10 cellular contexts compared by ENCODE assay signal in the genomic region with DNA sequence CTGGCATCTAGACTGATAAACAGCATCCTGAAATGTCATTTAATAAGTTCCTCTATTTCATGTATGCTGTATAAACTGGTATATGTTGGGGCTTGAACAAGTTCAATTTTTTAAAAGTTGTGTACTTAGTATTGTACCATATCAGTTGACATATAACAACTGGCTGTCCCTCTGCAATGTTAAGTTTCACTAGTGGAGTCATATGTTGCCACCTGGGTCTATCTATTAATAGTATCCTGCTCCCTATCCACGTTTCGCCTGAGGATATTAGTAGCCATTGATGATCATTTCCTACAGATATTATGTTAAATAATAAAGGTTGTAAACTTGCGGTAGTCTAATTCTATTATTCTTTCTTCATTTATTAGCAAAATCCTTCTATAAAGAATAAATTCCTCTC.
"Had no signal": no experiment of that assay in that cellular context is flagged by ENCODE, and none has a peak within 500 bp of the region (broad histone marks: within the 10 kb centered on the region; RNA-seq: fewer than 3 reads in every experiment).

No MANE protein-coding gene starts in this region.

- H3K27ac Mint-ChIP-seq: HFFc6, IgD-negative memory B cell had no signal

- H3K36me3 ChIP-seq: HAP-1 had no signal

- H3K9me3 Mint-ChIP-seq: HFFc6 had no signal

- H3K9ac ChIP-seq: GM23248, KMS-11 had no signal

- H2AFZ ChIP-seq: GM23248 had no signal

- ATAC-seq: HCT116, HepG2 had no signal

- H3K4me3 ChIP-seq: GM23248, HAP-1 had no signal

- H3K4me2 ChIP-seq: KMS-11 had no signal

- H3K9me3 ChIP-seq: HAP-1 had no signal

- FAIRE-seq: HepG2 had no signal

- H3K4me3 Mint-ChIP-seq: HFFc6, IgD-negative memory B cell had no signal

- H3K27me3 Mint-ChIP-seq: IgD-negative memory B cell had no signal

- DNase-seq: GM23248, GOT3, H7, HFFc6, KBM-7 had no signal

- H3K27ac ChIP-seq: GM23248, KMS-11 had no signal
